ENCODE assay signal across 2 cellular contexts in the genomic region with DNA sequence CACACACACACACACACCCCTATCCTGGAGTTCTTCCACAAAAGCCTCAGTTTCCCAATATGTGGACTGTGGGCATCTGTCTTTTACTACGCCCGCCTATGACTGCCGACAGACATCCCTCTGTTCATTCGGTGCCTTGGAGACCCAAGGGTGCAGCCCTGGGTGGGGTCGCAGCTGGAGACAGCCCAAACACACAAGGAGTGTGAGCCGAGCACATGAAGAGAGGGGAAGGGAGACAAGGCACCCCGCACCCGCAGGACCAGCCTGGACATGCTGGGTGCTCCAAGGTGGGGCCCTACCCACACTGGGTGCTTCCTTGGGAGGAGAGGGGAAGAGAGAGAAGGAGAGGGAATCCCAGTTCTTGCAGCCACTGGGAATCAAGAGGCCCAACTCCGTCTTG.
A peak's percentile ranks its signal among the peaks of the same experiment; 100 is the strongest.
TF ChIP-seq lines count a peak whose summit lies in the region.

No MANE protein-coding gene starts in this region.

TF ChIP-seq in HEK293, 187 proteins besides CTCF, POLR2A, EP300 and RAD21:
- TF ChIP-seq KLF8 (tag by site-specific recombination; IDR thresholded peaks at IDR 0.05), result no peak
- TF ChIP-seq ZBTB8A (tag by site-specific recombination; IDR thresholded peaks at IDR 0.05), result no peak
- 0 out of 2 replicates have a peak, but pooled peaks have one; percentile 28 for TF ChIP-seq ZBTB10 (tag by site-specific recombination; IDR thresholded peaks at IDR 0.05)
- TF ChIP-seq, protein P1, sequence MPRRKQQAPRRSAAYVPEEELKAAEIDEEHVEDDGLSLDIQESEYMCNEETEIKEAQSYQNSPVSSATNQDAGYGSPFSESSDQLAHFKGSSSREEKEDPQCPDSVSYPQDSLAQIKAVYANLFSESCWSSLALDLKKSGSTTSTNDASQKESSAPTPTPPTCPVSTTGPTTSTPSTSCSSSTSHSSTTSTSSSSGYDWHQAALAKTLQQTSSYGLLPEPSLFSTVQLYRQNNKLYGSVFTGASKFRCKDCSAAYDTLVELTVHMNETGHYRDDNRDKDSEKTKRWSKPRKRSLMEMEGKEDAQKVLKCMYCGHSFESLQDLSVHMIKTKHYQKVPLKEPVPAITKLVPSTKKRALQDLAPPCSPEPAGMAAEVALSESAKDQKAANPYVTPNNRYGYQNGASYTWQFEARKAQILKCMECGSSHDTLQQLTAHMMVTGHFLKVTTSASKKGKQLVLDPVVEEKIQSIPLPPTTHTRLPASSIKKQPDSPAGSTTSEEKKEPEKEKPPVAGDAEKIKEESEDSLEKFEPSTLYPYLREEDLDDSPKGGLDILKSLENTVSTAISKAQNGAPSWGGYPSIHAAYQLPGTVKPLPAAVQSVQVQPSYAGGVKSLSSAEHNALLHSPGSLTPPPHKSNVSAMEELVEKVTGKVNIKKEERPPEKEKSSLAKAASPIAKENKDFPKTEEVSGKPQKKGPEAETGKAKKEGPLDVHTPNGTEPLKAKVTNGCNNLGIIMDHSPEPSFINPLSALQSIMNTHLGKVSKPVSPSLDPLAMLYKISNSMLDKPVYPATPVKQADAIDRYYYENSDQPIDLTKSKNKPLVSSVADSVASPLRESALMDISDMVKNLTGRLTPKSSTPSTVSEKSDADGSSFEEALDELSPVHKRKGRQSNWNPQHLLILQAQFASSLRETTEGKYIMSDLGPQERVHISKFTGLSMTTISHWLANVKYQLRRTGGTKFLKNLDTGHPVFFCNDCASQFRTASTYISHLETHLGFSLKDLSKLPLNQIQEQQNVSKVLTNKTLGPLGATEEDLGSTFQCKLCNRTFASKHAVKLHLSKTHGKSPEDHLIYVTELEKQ (tag by site-specific recombination; IDR thresholded peaks at IDR 0.05; ENCODE audit: borderline replicate concordance), result no peak
- no peak for TF ChIP-seq ZSCAN23 (tag by site-specific recombination; IDR thresholded peaks at IDR 0.05)
- no peak for TF ChIP-seq ZNF76 (tag by site-specific recombination; IDR thresholded peaks at IDR 0.05; ENCODE audit: borderline replicate concordance, low read depth)
- no peak for TF ChIP-seq ZNF174 (tag by site-specific recombination; IDR thresholded peaks at IDR 0.05)
- peak; percentile 11; the same call in 1 of the 2 replicates for TF ChIP-seq ZNF391 (tag by site-specific recombination; IDR thresholded peaks at IDR 0.05; ENCODE audit: borderline replicate concordance, low read depth)
- no peak for TF ChIP-seq WT1 (tag by site-specific recombination; IDR thresholded peaks at IDR 0.05)
- no peak for TF ChIP-seq ZNF514 (tag by site-specific recombination; IDR thresholded peaks at IDR 0.05)
- 0 out of 2 replicates have a peak, but pooled peaks have one; percentile 26 for TF ChIP-seq ZBTB20 (tag by site-specific recombination; IDR thresholded peaks at IDR 0.05)
- no peak for TF ChIP-seq ZNF223 (tag by site-specific recombination; IDR thresholded peaks at IDR 0.05)

TF ChIP-seq in K562, 482 proteins besides CTCF, POLR2A, EP300 and RAD21:
- TF ChIP-seq SIN3A (IDR thresholded peaks at IDR 0.05; ENCODE audit: borderline replicate concordance in 2 of 2, control insufficient read depth in 1 of 2, low read depth in 2 of 2, low read length in 2 of 2), result no peak
- TF ChIP-seq SAFB (IDR thresholded peaks at IDR 0.05; ENCODE audit: borderline replicate concordance, low read depth, low read length), result no peak
- TF ChIP-seq, protein P2, sequence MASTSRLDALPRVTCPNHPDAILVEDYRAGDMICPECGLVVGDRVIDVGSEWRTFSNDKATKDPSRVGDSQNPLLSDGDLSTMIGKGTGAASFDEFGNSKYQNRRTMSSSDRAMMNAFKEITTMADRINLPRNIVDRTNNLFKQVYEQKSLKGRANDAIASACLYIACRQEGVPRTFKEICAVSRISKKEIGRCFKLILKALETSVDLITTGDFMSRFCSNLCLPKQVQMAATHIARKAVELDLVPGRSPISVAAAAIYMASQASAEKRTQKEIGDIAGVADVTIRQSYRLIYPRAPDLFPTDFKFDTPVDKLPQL (IDR thresholded peaks at IDR 0.05; ENCODE audit: extremely low read depth, insufficient read length), result no peak
- TF ChIP-seq TCFL5 (CRISPR knock-in tag; conservative IDR thresholded peaks at IDR 0.05), result no peak
- TF ChIP-seq ELF2 (CRISPR knock-in tag; IDR thresholded peaks at IDR 0.05), result no peak
- no peak for TF ChIP-seq ZNF583 (CRISPR knock-in tag; IDR thresholded peaks at IDR 0.05)
- TF ChIP-seq DIDO1 (tag; IDR thresholded peaks at IDR 0.05; ENCODE audit: low read depth), result no peak
- TF ChIP-seq ZNF436 (CRISPR knock-in tag; IDR thresholded peaks at IDR 0.05), result no peak
- no peak for TF ChIP-seq FOXJ3 (CRISPR knock-in tag; IDR thresholded peaks at IDR 0.05)
- TF ChIP-seq ZBTB12 (CRISPR knock-in tag; IDR thresholded peaks at IDR 0.05), result no peak
- TF ChIP-seq RBM14 (IDR thresholded peaks at IDR 0.05; ENCODE audit: borderline replicate concordance, insufficient read depth, low read depth, low read length), result no peak
- TF ChIP-seq NKRF (IDR thresholded peaks at IDR 0.05; ENCODE audit: borderline replicate concordance), result no peak
